ENCODE assay signal across 8 cellular contexts in the genomic region with DNA sequence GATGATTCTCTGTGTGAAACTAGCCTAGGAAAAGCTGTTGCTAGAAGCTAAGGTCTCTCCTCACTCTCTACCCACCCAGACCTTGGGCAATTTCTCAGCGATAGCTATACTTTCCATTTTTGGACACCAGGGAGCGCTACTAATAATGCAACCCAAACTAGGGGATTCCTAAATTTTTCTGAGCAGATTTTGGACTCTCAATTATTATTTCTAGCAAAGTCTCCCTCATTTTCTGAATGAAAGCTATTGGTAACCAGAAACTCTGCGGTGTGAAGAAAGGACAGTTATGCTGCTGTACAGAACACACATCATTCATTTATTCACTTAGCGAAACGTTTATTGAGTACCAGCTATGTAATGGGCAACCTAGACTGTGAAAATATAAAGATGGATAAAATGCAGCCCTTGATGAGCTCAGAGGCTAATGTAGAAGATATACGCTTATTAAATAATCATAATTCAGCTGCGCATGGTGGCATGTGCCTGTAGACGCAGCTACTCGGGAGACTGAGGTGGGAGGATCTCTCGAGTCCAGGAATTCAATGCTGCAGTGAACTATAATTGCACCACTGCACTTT. TPM values are rescaled to one million over a fixed set of nuclear protein-coding genes. Genes with fewer than 3 reads are reported as not detected.
DNase-seq lines count a peak whose midpoint lies in the region; ATAC-seq, FAIRE-seq and TF ChIP-seq lines count a peak whose summit lies in the region.

No MANE protein-coding gene starts in this region.

- no peak overlapping the region for H3K27ac ChIP-seq in adrenal gland

- TF ChIP-seq POLR2A in H54 (IDR thresholded peaks at IDR 0.05; ENCODE audit: low read depth, low read length) (no peak), adrenal gland (IDR thresholded peaks at IDR 0.05) (no peak)

- H3K27me3 Mint-ChIP-seq in Calu3 (ENCODE audit: unreplicated experiment) (no peaks in the 10 kb centered on the region), immature natural killer cell (ENCODE audit: low read depth in 3 of 3) (peaks cover 3 to 12% (median 8%) of the 10 kb centered on the region in 3 donors)

- WGBS in adrenal gland, 4 donors: 56 to 61% (median 58%) methylated on average over 10 of the region's 10 CpGs

- intact Hi-C loops in Calu3 (cut with micrococcal nuclease; ENCODE audit: unreplicated experiment): loop anchor here (1.0 kb wide), 1 partner anchor 223 kb away; no protein-coding TSS in a partner anchor
- intact Hi-C loops in adrenal gland (cut with DNase I): no loop called here

- peak; percentile 78 for FAIRE-seq in H54 (lab: Jason Lieb, UNC)

- H3K4me1 ChIP-seq in adrenal gland (replicated peaks in 1 of 2): peaks cover 0 to 7% of the 10 kb centered on the region in 2 donors

- H3K9me3 Mint-ChIP-seq in Calu3 (ENCODE audit: low read depth, unreplicated experiment): no peaks in the 10 kb centered on the region
- no peaks in the 10 kb centered on the region for H3K9me3 Mint-ChIP-seq in immature natural killer cell

- H3K4me1 Mint-ChIP-seq in Calu3 (ENCODE audit: low read depth, unreplicated experiment): peaks cover 9% of the 10 kb centered on the region
- H3K4me1 Mint-ChIP-seq in immature natural killer cell: peaks cover 27 to 28% of the 10 kb centered on the region in 2 donors

- H3K27ac Mint-ChIP-seq in Calu3 (ENCODE audit: unreplicated experiment) (no peak overlapping the region), immature natural killer cell (peak overlapping the region in 2 of 6 donors; percentile 19 to 32)

- TF ChIP-seq CTCF in Calu3 (IDR thresholded peaks at IDR 0.05; ENCODE audit: unreplicated experiment): no peak
- TF ChIP-seq CTCF in adrenal gland (IDR thresholded peaks at IDR 0.05): peak; percentile 48 to 79 (median 70)

- no peak for ATAC-seq in HG02884 (IDR thresholded peaks at IDR 0.05; ENCODE audit: unreplicated experiment)

- no TSS peak for BruUV-seq in Calu3 (replicated peaks; lab: Mats Ljungman, UMichigan)

- DNase-seq in Calu3 (peak; percentile 63), H54 (ENCODE audit: insufficient read length, low spot score) (peak; percentile 54), NOMO-1 treated with dmso at 0.1 percent for 144 hours (lab: John Stamatoyannopoulos, UW; ENCODE audit: unreplicated experiment) (peak; percentile 37), adrenal gland (peak in 2 of 7 donors; percentile 51 to 60), immature natural killer cell (peak; percentile 60 to 65 (median 62)), superior temporal gyrus (ENCODE audit: extremely low spot score) (peak; percentile 82), HPDE6-E6E7 (ENCODE audit: extremely low spot score) (no peak)

- H3K4me3 Mint-ChIP-seq in Calu3 (ENCODE audit: low read depth, unreplicated experiment) (no peak overlapping the region), immature natural killer cell (no peak overlapping the region)

- H3K36me3 Mint-ChIP-seq in Calu3 (ENCODE audit: insufficient read depth, unreplicated experiment) (peaks cover 2% of the 10 kb centered on the region), immature natural killer cell (no peaks in the 10 kb centered on the region)

- CTCF ChIA-PET in Calu3 (lab: Charles Lee): interaction anchor here (0.6 to 3.3 kb wide), 12 partner anchors 8 to 224 kb away, joined by 3 to 50 read pairs (median 4); a partner anchor contains a TSS

- no peak overlapping the region for H3K4me3 ChIP-seq in adrenal gland

- no peaks in the 10 kb centered on the region for H3K36me3 ChIP-seq in adrenal gland (replicated peaks in 1 of 2)

- H3K27me3 ChIP-seq in adrenal gland: no peaks in the 10 kb centered on the region

- no peaks in the 10 kb centered on the region for H3K9me3 ChIP-seq in adrenal gland (replicated peaks in 1 of 3)

RNA-seq across cellular contexts. Expression of a gene that starts 6.1 kb away (rescaled TPM):
- total RNA-seq in Calu3 (2022): 53.7 and 60.1 TPM in 2 replicates
- total RNA-seq in adrenal gland: 10 to 100 TPM; 22.2 to 44.1 (median 36.4) TPM
- polyA plus RNA-seq in adrenal gland: 10 to 100 TPM; 13.4 to 23.0 (median 17.2) TPM
- polyA plus RNA-seq in immature natural killer cell: 10 to 100 TPM; 28.7 to 53.1 (median 45.5) TPM

RNA-seq across cellular contexts. Expression of a gene that starts 8.6 kb away (rescaled TPM):
- total RNA-seq in Calu3 (2022) (28.2 and 31.2 TPM in 2 replicates), adrenal gland (10 to 100 TPM; 31.3 to 91.2 (median 54.5) TPM)
- polyA plus RNA-seq in adrenal gland (10 to 100 TPM; 28.7 to 49.4 (median 38.4) TPM), immature natural killer cell (100 to 1,000 TPM; 167 to 292 (median 199) TPM)

RNA-seq across cellular contexts. Expression of a gene that starts 41.0 kb away (rescaled TPM):
- total RNA-seq in Calu3 (2022) (35.2 and 38.0 TPM in 2 replicates), adrenal gland (10 to 100 TPM in 7 of 8 donors, 1 to 10 TPM in 1; 4.6 to 32.5 (median 19.9) TPM)
- polyA plus RNA-seq in adrenal gland (10 to 100 TPM; 17.2 to 44.0 (median 21.9) TPM), immature natural killer cell (10 to 100 TPM in 2 of 3 donors, not detected in 1; 10.7 to 16.1 TPM)

RNA-seq across cellular contexts. Expression of a gene that starts 52.0 kb away (rescaled TPM):
- 114 and 126 TPM in 2 replicates for total RNA-seq in Calu3 (2022)
- total RNA-seq in adrenal gland: 100 to 1,000 TPM in 2 of 8 donors, 10 to 100 TPM in 6; 49.7 to 226 (median 56.9) TPM
- polyA plus RNA-seq in adrenal gland: 10 to 100 TPM; 14.6 to 58.9 (median 28.5) TPM
- 10 to 100 TPM; 16.2 to 38.1 (median 20.5) TPM for polyA plus RNA-seq in immature natural killer cell
